1 cellular context compared by ENCODE assay signal in the genomic region with DNA sequence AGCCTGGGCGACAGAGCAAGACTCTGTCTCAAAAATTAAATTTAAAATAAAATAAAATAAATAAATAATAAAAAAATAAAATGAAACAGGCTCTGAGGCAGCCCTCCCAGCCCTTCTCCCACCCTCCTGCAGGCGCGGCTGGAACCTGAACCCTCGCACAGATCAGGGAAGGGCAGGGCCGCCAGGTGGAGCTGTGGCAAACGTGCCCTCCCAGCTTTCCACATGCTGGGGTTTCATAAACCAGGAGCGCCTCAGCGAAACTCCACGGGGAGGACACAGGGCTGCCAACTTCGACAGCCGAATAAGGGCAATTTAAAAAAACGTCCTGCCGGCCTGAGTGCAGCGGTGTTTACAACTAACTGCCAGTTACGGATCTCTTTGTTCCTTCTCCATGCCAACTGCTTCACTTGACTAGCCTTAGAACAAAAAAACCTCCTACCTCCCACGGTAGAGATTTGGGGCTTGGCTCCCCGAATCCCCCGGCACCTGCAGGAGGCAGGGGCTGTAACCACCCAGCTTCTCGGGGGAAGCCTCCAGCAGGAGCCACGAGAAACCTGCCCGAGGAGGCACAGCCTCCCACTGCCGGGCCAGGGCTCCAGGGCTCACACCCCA.
TF ChIP-seq lines count a peak whose summit lies in the region.

No MANE protein-coding gene starts in this region.

TF ChIP-seq in SK-N-SH, 30 proteins besides CTCF, POLR2A, EP300 and RAD21 (continued from another document):
- TF ChIP-seq, protein P1, sequence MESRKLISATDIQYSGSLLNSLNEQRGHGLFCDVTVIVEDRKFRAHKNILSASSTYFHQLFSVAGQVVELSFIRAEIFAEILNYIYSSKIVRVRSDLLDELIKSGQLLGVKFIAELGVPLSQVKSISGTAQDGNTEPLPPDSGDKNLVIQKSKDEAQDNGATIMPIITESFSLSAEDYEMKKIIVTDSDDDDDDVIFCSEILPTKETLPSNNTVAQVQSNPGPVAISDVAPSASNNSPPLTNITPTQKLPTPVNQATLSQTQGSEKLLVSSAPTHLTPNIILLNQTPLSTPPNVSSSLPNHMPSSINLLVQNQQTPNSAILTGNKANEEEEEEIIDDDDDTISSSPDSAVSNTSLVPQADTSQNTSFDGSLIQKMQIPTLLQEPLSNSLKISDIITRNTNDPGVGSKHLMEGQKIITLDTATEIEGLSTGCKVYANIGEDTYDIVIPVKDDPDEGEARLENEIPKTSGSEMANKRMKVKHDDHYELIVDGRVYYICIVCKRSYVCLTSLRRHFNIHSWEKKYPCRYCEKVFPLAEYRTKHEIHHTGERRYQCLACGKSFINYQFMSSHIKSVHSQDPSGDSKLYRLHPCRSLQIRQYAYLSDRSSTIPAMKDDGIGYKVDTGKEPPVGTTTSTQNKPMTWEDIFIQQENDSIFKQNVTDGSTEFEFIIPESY (IDR thresholded peaks at IDR 0.05; ENCODE audit: borderline replicate concordance, low read depth): no peak
